In the genomic region with DNA sequence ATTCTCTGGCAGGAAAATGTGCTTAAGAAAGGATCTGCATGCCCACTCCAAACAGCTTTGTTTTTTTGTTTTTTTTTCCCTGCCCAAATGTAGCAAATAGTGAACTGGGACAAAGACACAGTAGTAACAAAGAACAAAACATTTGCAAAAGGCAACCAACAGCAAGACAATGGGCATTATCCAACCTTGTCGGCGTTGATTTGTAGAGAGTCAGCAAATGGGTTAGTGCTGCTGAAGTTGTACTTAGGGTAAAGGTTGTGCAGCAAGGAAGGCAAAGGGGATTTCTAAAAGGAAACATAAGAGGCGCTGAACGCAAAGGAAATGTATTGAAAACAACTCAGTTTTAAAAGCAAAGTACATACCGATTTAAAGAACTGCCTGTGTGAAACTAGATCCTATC, we compare ENCODE assay signal across 15 cellular contexts.
DNase-seq lines count a peak whose midpoint lies in the region; ATAC-seq lines count a peak whose summit lies in the region.
"Had no signal": no experiment of that assay in that cellular context is flagged by ENCODE, and none has a peak within 500 bp of the region (broad histone marks: within the 10 kb centered on the region; RNA-seq: fewer than 3 reads in every experiment).

No MANE protein-coding gene starts in this region.

- H3K79me2 ChIP-seq in mesendoderm (ENCODE audit: control insufficient read depth, insufficient read depth, low read length): no peaks in the 10 kb centered on the region

- no peaks in the 10 kb centered on the region for H3K79me1 ChIP-seq in mesendoderm (ENCODE audit: low read length)

- H3K23ac ChIP-seq in mesendoderm (ENCODE audit: low read length): no peak overlapping the region

- no peak overlapping the region for H3K56ac ChIP-seq in mesendoderm (ENCODE audit: low read length)

- H4K5ac ChIP-seq in mesendoderm (ENCODE audit: low read length): no peak overlapping the region

- H3K4me2 ChIP-seq in mesendoderm (ENCODE audit: low read length): no peak overlapping the region

- H4K8ac ChIP-seq in mesendoderm (ENCODE audit: low read depth, low read length): no peak overlapping the region

- no peak overlapping the region for H2BK120ac ChIP-seq in mesendoderm (ENCODE audit: low read depth, low read length)

- intact Hi-C loops in aorta (cut with DNase I): no loop called here

- no peak overlapping the region for H3K4ac ChIP-seq in mesendoderm (ENCODE audit: low read depth, low read length)

- H3K18ac ChIP-seq in mesendoderm (ENCODE audit: low read length): no peak overlapping the region

- H3K4me1 ChIP-seq in mesendoderm (ENCODE audit: control insufficient read depth, low read depth, low read length) (no peaks in the 10 kb centered on the region), aorta (ENCODE audit: control insufficient read depth in 1 of 2, insufficient read depth in 2 of 2, low read length in 2 of 2) (peaks cover 0 to 3% of the 10 kb centered on the region in 2 donors)
- H3K4me1 ChIP-seq: Caco-2 had no signal

- H3K9me3 ChIP-seq in aorta (ENCODE audit: control insufficient read depth, low read length): no peaks in the 10 kb centered on the region
- H3K9me3 ChIP-seq: Caco-2 had no signal

- H3K27me3 ChIP-seq in mesendoderm (ENCODE audit: insufficient read depth, low read length, poor library complexity) (no peaks in the 10 kb centered on the region), aorta (ENCODE audit: control insufficient read depth in 1 of 2, insufficient read depth in 2 of 2, low read length in 1 of 2) (no peaks in the 10 kb centered on the region)

- H2BK5ac ChIP-seq in mesendoderm (ENCODE audit: low read length): no peak overlapping the region

- DNase-seq in NCI-H1930 (lab: John Stamatoyannopoulos, UW) (peak; percentile 45 to 57), caudate nucleus (lab: John Stamatoyannopoulos, UW) (peak in 5 of 61 donors; percentile 7 to 28 (median 23)), mesendoderm (peak; percentile 2), superior temporal gyrus (ENCODE audit: extremely low spot score) (peak; percentile 86), NCI-H446 (lab: John Stamatoyannopoulos, UW) (no peak), aorta (no peak)
- DNase-seq: activated CD4-positive, alpha-beta T cell treated with anti-CD3 and anti-CD28 coated beads, Interleukin-2, amount 50 U/mL, for 48 hours; activated naive CD8-positive, alpha-beta T cell treated with anti-CD3 and anti-CD28 coated beads, Interleukin-2, amount 10 ng/mL, durations not matched to agents 7 days and 5 days; activated T-cell treated with anti-CD3 and anti-CD28 coated beads, Interleukin-2, amount 50 U/mL, for 4 hours; AML-193; Caco-2; effector CD4-positive, alpha-beta T cell; left colon; NCI-H2081 treated with DMSO at 0.1 percent for 48 hours had no signal

- no peak overlapping the region for H3K9ac ChIP-seq in mesendoderm (ENCODE audit: low read length)

- H3K36me3 ChIP-seq in mesendoderm (ENCODE audit: control insufficient read depth, insufficient read depth, low read length): no peaks in the 10 kb centered on the region
- no peaks in the 10 kb centered on the region for H3K36me3 ChIP-seq in aorta (ENCODE audit: control insufficient read depth in 1 of 2, insufficient read depth in 2 of 2, low read length in 1 of 2)

- H2BK15ac ChIP-seq in mesendoderm (replicated peaks; ENCODE audit: low read depth): no peak overlapping the region

- no peak overlapping the region for H2AK5ac ChIP-seq in mesendoderm (ENCODE audit: low read length)

- H3K27ac ChIP-seq in caudate nucleus (ENCODE audit: low read depth, low read length) (peak overlapping the region; percentile 63), mesendoderm (ENCODE audit: low read depth, low read length) (no peak overlapping the region), aorta (ENCODE audit: low read depth in 1 of 2, low read length in 2 of 2) (no peak overlapping the region)

- no CpG with 5 or more reads among the region's 5 CpGs for WGBS in mesendoderm (ENCODE audit: extremely low coverage, insufficient coverage, low lambda C conversion rate)
- 71 to 76% methylated on average over 5 of the region's 5 CpGs for WGBS in aorta, 2 donors

- no peak overlapping the region for H3K4me3 ChIP-seq in mesendoderm (ENCODE audit: low read length)
- no peak overlapping the region for H3K4me3 ChIP-seq in aorta (ENCODE audit: low read length in 2 of 2)

- ATAC-seq in aorta (ENCODE audit: low FRiP score) (no peak), HG02763 (IDR thresholded peaks at IDR 0.05; ENCODE audit: unreplicated experiment) (no peak)
- ATAC-seq: activated T-cell treated with anti-CD3 and anti-CD28 coated beads, Interleukin-2, amount 50 U/mL, for 4 hours; left colon had no signal

Comparison
In these comparisons a context has a peak if more than half of its experiments do, and no peak if none do; other contexts are left out.
1. DNase-seq: peak in NCI-H1930 (2 of 2), mesendoderm (single experiment) and superior temporal gyrus (single experiment); none in NCI-H446 (0 of 2) and aorta (0 of 2).